14 cellular contexts compared by ENCODE assay signal in the genomic region with DNA sequence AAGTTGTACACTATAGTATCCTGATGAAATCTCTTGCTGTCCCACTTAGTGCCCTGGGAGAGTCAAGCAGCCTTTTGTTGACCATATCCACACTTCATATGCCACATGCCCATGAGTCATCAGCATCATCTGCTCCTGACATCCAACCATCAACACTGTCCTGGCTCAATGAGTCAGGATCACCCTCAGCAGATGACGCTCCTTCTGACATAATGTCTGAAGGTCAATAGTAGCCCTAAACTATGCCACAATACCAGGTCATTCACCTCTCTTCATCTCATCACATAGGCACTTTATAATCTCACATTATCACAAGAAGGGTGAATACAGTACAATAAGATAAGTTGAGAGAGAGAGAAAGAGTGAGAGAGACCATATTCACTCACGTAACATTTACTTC.
DNase-seq lines count a peak whose midpoint lies in the region; ATAC-seq and TF ChIP-seq lines count a peak whose summit lies in the region.
"Had no signal": no experiment of that assay in that cellular context is flagged by ENCODE, and none has a peak within 500 bp of the region (broad histone marks: within the 10 kb centered on the region; RNA-seq: fewer than 3 reads in every experiment).

No MANE protein-coding gene starts in this region.

- no peak for TF ChIP-seq CTCF in lower lobe of right lung (IDR thresholded peaks at IDR 0.05)

- DNase-seq in AG20443 (ENCODE audit: low spot score) (peak; percentile 62), M059J (ENCODE audit: low read depth) (peak; percentile 70), brain pericyte (ENCODE audit: low read depth, low spot score) (peak; percentile 24), lower lobe of right lung (no peak), SW 1271 (lab: John Stamatoyannopoulos, UW) (no peak)
- DNase-seq: activated CD8-positive, alpha-beta memory T cell treated with anti-CD3 and anti-CD28 coated beads, Interleukin-2, amount 10 ng/mL, durations not matched to agents 7 days and 5 days; body of pancreas; Karpas-422; NCI-H510A; T-helper 1 cell had no signal

- H3K27ac ChIP-seq in lower lobe of right lung, result no peak overlapping the region
- H3K27ac ChIP-seq: body of pancreas, C4-2B had no signal

- intact Hi-C loops in lower lobe of right lung (cut with DNase I), result no loop called here

- no peaks in the 10 kb centered on the region for H3K4me1 ChIP-seq in lower lobe of right lung
- H3K4me1 ChIP-seq: body of pancreas had no signal

- H3K36me3 ChIP-seq in lower lobe of right lung, result no peaks in the 10 kb centered on the region

- no peak overlapping the region for H3K4me3 ChIP-seq in lower lobe of right lung
- H3K4me3 ChIP-seq: body of pancreas had no signal

- ATAC-seq in lower lobe of right lung (peak; percentile 28 to 37), HG02571 (IDR thresholded peaks at IDR 0.05; ENCODE audit: unreplicated experiment) (no peak), GM21619 (IDR thresholded peaks at IDR 0.05; ENCODE audit: unreplicated experiment) (no peak), HG03095 (IDR thresholded peaks at IDR 0.05; ENCODE audit: unreplicated experiment) (no peak)
- ATAC-seq: activated CD8-positive, alpha-beta memory T cell treated with anti-CD3 and anti-CD28 coated beads, Interleukin-2, amount 10 ng/mL, durations not matched to agents 7 days and 5 days; body of pancreas had no signal

- H3K27me3 ChIP-seq in lower lobe of right lung (ENCODE audit: low read depth), result no peaks in the 10 kb centered on the region
- H3K27me3 ChIP-seq: body of pancreas had no signal

- H3K9me3 ChIP-seq in lower lobe of right lung, result no peaks in the 10 kb centered on the region
- H3K9me3 ChIP-seq: body of pancreas had no signal

Comparison
In these comparisons a context has a peak if more than half of its experiments do, and no peak if none do; other contexts are left out.
1. DNase-seq: peak in AG20443 (single experiment), M059J (single experiment) and brain pericyte (single experiment); none in lower lobe of right lung (single experiment) and SW 1271 (0 of 2).
2. ATAC-seq: peak in lower lobe of right lung (2 of 2); none in HG02571 (single experiment), GM21619 (single experiment) and HG03095 (single experiment).